ENCODE assay signal across 26 cellular contexts in genomic region chr1:107344268-107344667, GRCh38.
A peak's percentile ranks its signal among the peaks of the same experiment; 100 is the strongest.
DNase-seq lines count a peak whose midpoint lies in the region; ATAC-seq, FAIRE-seq and TF ChIP-seq lines count a peak whose summit lies in the region.
"Had no signal": no experiment of that assay in that cellular context is flagged by ENCODE, and none has a peak within 500 bp of the region (broad histone marks: within the 10 kb centered on the region; RNA-seq: fewer than 3 reads in every experiment).

No MANE protein-coding gene starts in this region.

- H2BK5ac ChIP-seq in H9 (ENCODE audit: insufficient read length, low read length): no peak overlapping the region

- no peak overlapping the region for H3K14ac ChIP-seq in H9 (ENCODE audit: insufficient read depth, low read length)

- no peaks in the 10 kb centered on the region for H3F3A ChIP-seq in neural progenitor cell (ENCODE audit: low read depth)

- H3K4ac ChIP-seq in H9 (ENCODE audit: low read depth, low read length): no peak overlapping the region

- intact Hi-C loops in pancreas (cut with DNase I): no loop called here

- FAIRE-seq in endometrium (lab: Jason Lieb, UNC): peak; percentile 97
- FAIRE-seq in pancreas (lab: Jason Lieb, UNC): no peak
- FAIRE-seq: GM12892, GM19239 had no signal

- H3K27me3 ChIP-seq in H9 (ENCODE audit: insufficient read depth, low read length) (no peaks in the 10 kb centered on the region), neural progenitor cell (no peaks in the 10 kb centered on the region), pancreas (no peaks in the 10 kb centered on the region)
- H3K27me3 ChIP-seq: MG63, SJCRH30 had no signal

- no peak overlapping the region for H4K8ac ChIP-seq in H9 (replicated peaks; ENCODE audit: insufficient read length, low read depth, low read length)

- DNase-seq in H9 (no peak), NCI-H2171 treated with DMSO at 0.1 percent for 48 hours (lab: John Stamatoyannopoulos, UW) (peak; percentile 67), neural progenitor cell (ENCODE audit: low spot score) (peak; percentile 19), GF-D8 (lab: John Stamatoyannopoulos, UW) (no peak), pancreas (no peak)
- DNase-seq in activated T-cell treated with anti-CD3 and anti-CD28 coated beads, Interleukin-2, amount 50 U/mL, for 72 hours: no peak
- DNase-seq: Caco-2; CD8-positive, alpha-beta T cell; DMS79 treated with DMSO at 0.1 percent for 48 hours; HFFc6; KG1; MG63; NCI-H2081; NCI-H510A; NCI-H748 treated with DMSO at 0.1 percent for 48 hours; PC-9; SJCRH30; T-helper 17 cell had no signal

- no peak overlapping the region for H2AK5ac ChIP-seq in H9 (ENCODE audit: insufficient read length, low read length)

- no peaks in the 10 kb centered on the region for H3K23me2 ChIP-seq in H9 (ENCODE audit: insufficient read length, low read depth, low read length, poor library complexity, severe bottlenecking)

- peaks cover 0 to 2% (median 0%) of the 10 kb centered on the region in 3 experiments; a peak in 1 of 7 replicates for H3K36me3 Mint-ChIP-seq in H9 (ENCODE audit: insufficient read depth in 1 of 3, low read depth in 3 of 3)
- no peaks in the 10 kb centered on the region for H3K36me3 Mint-ChIP-seq in neural progenitor cell
- H3K36me3 Mint-ChIP-seq in activated T-cell treated with anti-CD3 and anti-CD28 coated beads, Interleukin-2, amount 50 U/mL, for 72 hours (ENCODE audit: insufficient read depth in 2 of 2): no peaks in the 10 kb centered on the region
- H3K36me3 Mint-ChIP-seq: CD8-positive, alpha-beta T cell had no signal

- H3K4me3 Mint-ChIP-seq in H9 (no peak overlapping the region), neural progenitor cell (no peak overlapping the region)
- H3K4me3 Mint-ChIP-seq in activated T-cell treated with anti-CD3 and anti-CD28 coated beads, Interleukin-2, amount 50 U/mL, for 72 hours: no peak overlapping the region
- H3K4me3 Mint-ChIP-seq: B cell; CD8-positive, alpha-beta T cell; HFFc6; T-helper 17 cell had no signal

- H4K91ac ChIP-seq in H9 (ENCODE audit: insufficient read length, low read depth, low read length): no peak overlapping the region

- H2BK20ac ChIP-seq in H9 (ENCODE audit: low read depth, low read length, poor library complexity, severe bottlenecking): no peak overlapping the region

- no CpG with 5 or more reads among the region's 1 CpG for WGBS in H9 (ENCODE audit: extremely low coverage, insufficient read length, low lambda C conversion rate)
- 36 to 46% methylated on average over 1 of the region's 1 CpG for whole genome bisulfite sequencing in pancreas, 2 donors

- H3K4me1 ChIP-seq in H9 (ENCODE audit: insufficient read depth, low read length) (no peaks in the 10 kb centered on the region), neural progenitor cell (peaks cover 24% of the 10 kb centered on the region), pancreas (no peaks in the 10 kb centered on the region)
- H3K4me1 ChIP-seq: Caco-2, HAP-1, SJCRH30 had no signal

- H3K4me2 ChIP-seq in H9 (ENCODE audit: insufficient read depth, insufficient read length, low read length) (no peak overlapping the region), neural progenitor cell (peak overlapping the region; percentile 36)
- H3K4me2 ChIP-seq: PC-9 had no signal

- no peak overlapping the region for H3K18ac ChIP-seq in H9 (ENCODE audit: insufficient read length, low read depth, low read length)

- H3K56ac ChIP-seq in H9 (ENCODE audit: insufficient read length, low read depth, low read length): no peak overlapping the region

- TF ChIP-seq CTCF in H9 (conservative IDR thresholded peaks at IDR 0.05) (no peak), neural progenitor cell (IDR thresholded peaks at IDR 0.05) (no peak), pancreas (IDR thresholded peaks at IDR 0.05) (no peak)

- no peak overlapping the region for H3T11ph ChIP-seq in H9 (ENCODE audit: low read length)

- no peaks in the 10 kb centered on the region for H3K79me1 ChIP-seq in H9 (ENCODE audit: insufficient read depth, low read depth, low read length, poor library complexity, severe bottlenecking)

- H3K4me1 Mint-ChIP-seq in H9: peaks cover 23 to 27% of the 10 kb centered on the region in 2 experiments
- H3K4me1 Mint-ChIP-seq in neural progenitor cell: peaks cover 23% of the 10 kb centered on the region
- H3K4me1 Mint-ChIP-seq in activated T-cell treated with anti-CD3 and anti-CD28 coated beads, Interleukin-2, amount 50 U/mL, for 72 hours (ENCODE audit: low read depth): no peaks in the 10 kb centered on the region
- H3K4me1 Mint-ChIP-seq: B cell, T-helper 17 cell had no signal

- H3K23ac ChIP-seq in H9 (ENCODE audit: insufficient read length, low read depth, low read length): no peak overlapping the region

- no peak overlapping the region for H2AFZ ChIP-seq in H9 (ENCODE audit: low read length)
- no peak overlapping the region for H2AFZ ChIP-seq in neural progenitor cell (replicated peaks)
- H2AFZ ChIP-seq: PC-9 had no signal

- no peak overlapping the region for H2BK15ac ChIP-seq in H9 (ENCODE audit: low read depth, low read length)

- no peaks in the 10 kb centered on the region for H3K9me3 ChIP-seq in H9 (ENCODE audit: control insufficient read depth, low read depth, low read length)
- no peaks in the 10 kb centered on the region for H3K9me3 ChIP-seq in neural progenitor cell (ENCODE audit: low read depth)
- no peaks in the 10 kb centered on the region for H3K9me3 ChIP-seq in pancreas
- H3K9me3 ChIP-seq: Caco-2, HAP-1, MG63, SJCRH30 had no signal

- H3K36me3 ChIP-seq in neural progenitor cell (no peaks in the 10 kb centered on the region), pancreas (no peaks in the 10 kb centered on the region)
- H3K36me3 ChIP-seq: HAP-1, MG63, SJCRH30 had no signal

- H3K9me3 Mint-ChIP-seq in H9 (no peaks in the 10 kb centered on the region), neural progenitor cell (no peaks in the 10 kb centered on the region)
- no peaks in the 10 kb centered on the region for H3K9me3 Mint-ChIP-seq in activated T-cell treated with anti-CD3 and anti-CD28 coated beads, Interleukin-2, amount 50 U/mL, for 72 hours
- H3K9me3 Mint-ChIP-seq: CD8-positive, alpha-beta T cell had no signal

- H3K9ac ChIP-seq in H9 (ENCODE audit: extremely low read depth, insufficient read length, low read length): no peak overlapping the region
- no peak overlapping the region for H3K9ac ChIP-seq in neural progenitor cell

- H3K27me3 Mint-ChIP-seq in H9 (ENCODE audit: low read depth): peaks cover 1% of the 10 kb centered on the region; the same call in 1 of the 2 replicates
- H3K27me3 Mint-ChIP-seq in neural progenitor cell (ENCODE audit: insufficient read depth, low read depth): peaks cover 2% of the 10 kb centered on the region
- peaks cover 8% of the 10 kb centered on the region for H3K27me3 Mint-ChIP-seq in activated T-cell treated with anti-CD3 and anti-CD28 coated beads, Interleukin-2, amount 50 U/mL, for 72 hours (ENCODE audit: low read depth)
- H3K27me3 Mint-ChIP-seq: B cell had no signal

- no peak for ATAC-seq in activated T-cell treated with anti-CD3 and anti-CD28 coated beads, Interleukin-2, amount 50 U/mL, for 72 hours (replicated peaks in 1 of 2)
- no peak for ATAC-seq in pancreas
- ATAC-seq: CD8-positive, alpha-beta T cell; Right ventricle myocardium inferior; SK-N-SH treated with all-trans-retinoic acid at 6 μM for 48 hours; T-helper 17 cell had no signal

- H2BK12ac ChIP-seq in H9 (ENCODE audit: insufficient read length, low read depth, low read length): no peak overlapping the region

- H3K79me2 ChIP-seq in H9 (ENCODE audit: insufficient read depth, low read length) (no peaks in the 10 kb centered on the region), neural progenitor cell (ENCODE audit: low read depth) (no peaks in the 10 kb centered on the region)

- no peaks in the 10 kb centered on the region for H4K20me1 ChIP-seq in H9 (ENCODE audit: control insufficient read depth, insufficient read depth, insufficient read length)
- H4K20me1 ChIP-seq in neural progenitor cell (ENCODE audit: low read depth): no peaks in the 10 kb centered on the region

- no peak overlapping the region for H2BK120ac ChIP-seq in H9 (ENCODE audit: low read depth, low read length, poor library complexity, severe bottlenecking)

- no peak overlapping the region for H4K5ac ChIP-seq in H9 (ENCODE audit: insufficient read length, low read depth, low read length)

- no peak overlapping the region for H3K4me3 ChIP-seq in neural progenitor cell
- no peak overlapping the region for H3K4me3 ChIP-seq in pancreas
- H3K4me3 ChIP-seq: HAP-1, MG63, PC-9, SJCRH30 had no signal

- H3K27ac Mint-ChIP-seq in H9 (peak overlapping the region in 2 of 3 experiments; percentile 40 to 89; a peak in 2 of 7 replicates), neural progenitor cell (peak overlapping the region; percentile 30)
- no peak overlapping the region for H3K27ac Mint-ChIP-seq in activated T-cell treated with anti-CD3 and anti-CD28 coated beads, Interleukin-2, amount 50 U/mL, for 72 hours
- H3K27ac Mint-ChIP-seq: B cell; CD8-positive, alpha-beta T cell; HFFc6; T-helper 17 cell had no signal

- H3K27ac ChIP-seq in H9 (ENCODE audit: insufficient read length, low read depth, low read length): no peak overlapping the region
- no peak overlapping the region for H3K27ac ChIP-seq in neural progenitor cell
- H3K27ac ChIP-seq in pancreas: no peak overlapping the region
- H3K27ac ChIP-seq: C4-2B, PC-9, SJCRH30 had no signal

Comparison
In these comparisons a context has a peak if more than half of its experiments do, and no peak if none do; other contexts are left out.
1. DNase-seq: peak in NCI-H2171 treated with DMSO at 0.1 percent for 48 hours (single experiment) and neural progenitor cell (single experiment); none in H9 (single experiment), activated T-cell treated with anti-CD3 and anti-CD28 coated beads, Interleukin-2, amount 50 U/mL, for 72 hours (0 of 2), GF-D8 (single experiment) and pancreas (0 of 6).